Comparison of ENCODE assay signal across 9 cellular contexts in genomic region chr2:231597014-231597611, GRCh38. TPM values are rescaled to one million over a fixed set of nuclear protein-coding genes. Genes with fewer than 3 reads are reported as not detected.
DNase-seq lines count a peak whose midpoint lies in the region; ATAC-seq, FAIRE-seq and TF ChIP-seq lines count a peak whose summit lies in the region.
"Had no signal": no experiment of that assay in that cellular context is flagged by ENCODE, and none has a peak within 500 bp of the region (broad histone marks: within the 10 kb centered on the region; RNA-seq: fewer than 3 reads in every experiment).

No MANE protein-coding gene starts in this region.

- peak; percentile 95 for ATAC-seq in GM19351 (IDR thresholded peaks at IDR 0.05; ENCODE audit: unreplicated experiment)
- peak; percentile 77 for ATAC-seq in HG03520 (IDR thresholded peaks at IDR 0.05; ENCODE audit: unreplicated experiment)
- no peak for ATAC-seq in HG03521 (IDR thresholded peaks at IDR 0.05; ENCODE audit: unreplicated experiment)

- H3K4me1 ChIP-seq in stomach smooth muscle (ENCODE audit: control insufficient read depth, insufficient read depth, low read length), result peaks cover 20% of the 10 kb centered on the region

- no peaks in the 10 kb centered on the region for H3K9me3 Mint-ChIP-seq in activated CD4-positive, alpha-beta memory T cell treated with anti-CD3 and anti-CD28 coated beads, Interleukin-2, amount 10 ng/mL, durations not matched to agents 7 days and 5 days

- peak; percentile 61 for DNase-seq in fibroblast of the aortic adventitia (ENCODE audit: low read depth)
- DNase-seq in activated CD4-positive, alpha-beta memory T cell treated with anti-CD3 and anti-CD28 coated beads, Interleukin-2, amount 10 ng/mL, durations not matched to agents 7 days and 5 days, result no peak
- no peak for DNase-seq in HTR-8/SVneo (ENCODE audit: insufficient read length, low spot score)
- no peak for DNase-seq in T-helper 9 cell

- no peak for TF ChIP-seq CTCF in fibroblast of the aortic adventitia (IDR thresholded peaks at IDR 0.05; ENCODE audit: insufficient read depth, low read length)

- no peaks in the 10 kb centered on the region for H3K27me3 ChIP-seq in stomach smooth muscle (ENCODE audit: control insufficient read depth in 1 of 2, insufficient read depth in 2 of 2, low read length in 2 of 2)

- H3K4me3 Mint-ChIP-seq in activated CD4-positive, alpha-beta memory T cell treated with anti-CD3 and anti-CD28 coated beads, Interleukin-2, amount 10 ng/mL, durations not matched to agents 7 days and 5 days, result no peak overlapping the region

- CTCF ChIA-PET in activated CD4-positive, alpha-beta memory T cell treated with anti-CD3 and anti-CD28 coated beads, Interleukin-2, amount 10 ng/mL, durations not matched to agents 7 days and 5 days (lab: Charles Lee), result no interaction called here

- POLR2A ChIA-PET in activated CD4-positive, alpha-beta memory T cell treated with anti-CD3 and anti-CD28 coated beads, Interleukin-2, amount 10 ng/mL, durations not matched to agents 7 days and 5 days (lab: Charles Lee), result no interaction called here

- no peaks in the 10 kb centered on the region for H3K36me3 ChIP-seq in stomach smooth muscle (ENCODE audit: control insufficient read depth in 2 of 2, insufficient read depth in 2 of 2, low read length in 2 of 2)

- H3K27me3 Mint-ChIP-seq in activated CD4-positive, alpha-beta memory T cell treated with anti-CD3 and anti-CD28 coated beads, Interleukin-2, amount 10 ng/mL, durations not matched to agents 7 days and 5 days, result no peaks in the 10 kb centered on the region

- H3K9ac ChIP-seq in stomach smooth muscle (ENCODE audit: low read length in 2 of 2), result peak overlapping the region in 1 of 2 donors; percentile 71

- H3K4me3 ChIP-seq in fibroblast of the aortic adventitia (ENCODE audit: low read depth, low read length) (no peak overlapping the region), stomach smooth muscle (ENCODE audit: low read length in 2 of 2) (peak overlapping the region in 1 of 2 donors; percentile 29)

- H3K27ac ChIP-seq in stomach smooth muscle (ENCODE audit: low read length), result peak overlapping the region; percentile 31

- no peak for FAIRE-seq in HTR-8/SVneo (lab: Jason Lieb, UNC)

- H3K36me3 Mint-ChIP-seq in activated CD4-positive, alpha-beta memory T cell treated with anti-CD3 and anti-CD28 coated beads, Interleukin-2, amount 10 ng/mL, durations not matched to agents 7 days and 5 days (ENCODE audit: low read depth), result no peaks in the 10 kb centered on the region

- no peak overlapping the region for H3K27ac Mint-ChIP-seq in activated CD4-positive, alpha-beta memory T cell treated with anti-CD3 and anti-CD28 coated beads, Interleukin-2, amount 10 ng/mL, durations not matched to agents 7 days and 5 days

- peaks cover 4% of the 10 kb centered on the region for H3K4me1 Mint-ChIP-seq in activated CD4-positive, alpha-beta memory T cell treated with anti-CD3 and anti-CD28 coated beads, Interleukin-2, amount 10 ng/mL, durations not matched to agents 7 days and 5 days

- H3K9me3 ChIP-seq in stomach smooth muscle (ENCODE audit: control insufficient read depth in 2 of 2, low read length in 2 of 2), result no peaks in the 10 kb centered on the region

RNA-seq across cellular contexts. Expression of gene TEX44, which starts 4.4 kb away (rescaled TPM):
- not detected in 2 replicates for total RNA-seq in fibroblast of the aortic adventitia (ENCODE audit: low replicate concordance)
- total RNA-seq in activated CD4-positive, alpha-beta memory T cell treated with anti-CD3 and anti-CD28 coated beads, Interleukin-2, amount 10 ng/mL, durations not matched to agents 7 days and 5 days, result not detected
- total RNA-seq: mucosa of gallbladder had no signal
